ENCODE assay signal across 31 cellular contexts in the genomic region with DNA sequence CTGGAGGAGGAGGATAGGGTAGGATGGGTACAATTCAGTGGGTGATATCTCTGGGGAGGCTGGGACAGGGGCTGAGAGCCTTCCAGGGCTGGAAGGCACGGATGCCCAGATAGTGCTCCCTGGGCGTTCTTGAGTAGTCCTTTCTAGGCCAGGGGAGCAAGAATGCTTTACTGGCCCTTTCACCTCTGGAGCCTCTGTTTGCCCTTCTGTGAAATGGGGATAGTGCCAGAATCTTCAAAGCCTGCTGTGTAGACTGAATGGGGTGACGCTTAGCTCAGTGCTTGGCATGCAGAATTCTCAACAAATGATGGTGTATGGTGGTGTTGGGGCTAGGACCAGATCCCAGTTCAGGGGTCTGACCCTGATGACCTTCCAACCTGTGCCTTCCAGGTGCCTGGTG. TPM values are rescaled to one million over a fixed set of nuclear protein-coding genes. Genes with fewer than 3 reads are reported as not detected.
"Had no signal": no experiment of that assay in that cellular context is flagged by ENCODE, and none has a peak within 500 bp of the region (broad histone marks: within the 10 kb centered on the region; RNA-seq: fewer than 3 reads in every experiment).

No MANE protein-coding gene starts in this region.

- H3K4me2 ChIP-seq: KMS-11 had no signal

- H3K27ac Mint-ChIP-seq: activated CD4-positive, alpha-beta memory T cell treated with anti-CD3 and anti-CD28 coated beads, Interleukin-2, amount 10 ng/mL, durations not matched to agents 7 days and 5 days; activated CD4-positive, alpha-beta T cell treated with anti-CD3 and anti-CD28 coated beads for 36 hours; activated naive CD8-positive, alpha-beta T cell; T-cell had no signal

- H3K27me3 ChIP-seq: adrenal gland had no signal

- H3K36me3 ChIP-seq: adrenal gland had no signal

- DNase-seq: activated CD4-positive, alpha-beta memory T cell treated with anti-CD3 and anti-CD28 coated beads, Interleukin-2, amount 10 ng/mL, durations not matched to agents 7 days and 5 days; activated CD4-positive, alpha-beta T cell treated with anti-CD3 and anti-CD28 coated beads for 36 hours; activated CD4-positive, alpha-beta T cell treated with anti-CD3 and anti-CD28 coated beads, Interleukin-2, amount 50 U/mL, for 1 hour; activated CD8-positive, alpha-beta memory T cell treated with anti-CD3 and anti-CD28 coated beads, Interleukin-2, amount 50 U/mL, for 48 hours; activated effector memory CD4-positive, alpha-beta T cell treated with anti-CD3 and anti-CD28 coated beads, Interleukin-2, amount 50 U/mL, for 16 hours; activated naive CD4-positive, alpha-beta T cell treated with Interleukin-2 at 50 U/mL for 16 hours; activated T-cell treated with anti-CD3 and anti-CD28 coated beads, Interleukin-2, amount 50 U/mL, for 24 hours; adrenal gland; anterior cingulate cortex; central memory CD4-positive, alpha-beta T cell; MV-4-11; NCI-H1092 treated with DMSO at 0.1 percent for 48 hours; NCI-H1417 treated with DMSO at 0.1 percent for 48 hours; NCI-H1694; NCI-H2029; NCI-H345; NCI-H510A; NCI-H69; NK-92 treated with Interleukin-12 subunit alpha and Interleukin-12 subunit beta, amount 100 ng/mL, for 24 hours; OCI-M1; RPMI8226; T-cell; WERI-Rb-1 had no signal

- H3K4me1 ChIP-seq: adrenal gland had no signal

- H3K4me3 ChIP-seq: adrenal gland, SK-N-MC had no signal

- ATAC-seq: activated CD4-positive, alpha-beta T cell treated with anti-CD3 and anti-CD28 coated beads for 36 hours; Panc1; Right ventricle myocardium inferior; T-cell had no signal

- H3K9ac ChIP-seq: KMS-11 had no signal

- H3K27ac ChIP-seq: adrenal gland, KMS-11, SK-N-MC, WERI-Rb-1 had no signal

- H3K9me3 ChIP-seq: adrenal gland had no signal

- H3K4me3 Mint-ChIP-seq: activated CD4-positive, alpha-beta memory T cell treated with anti-CD3 and anti-CD28 coated beads, Interleukin-2, amount 10 ng/mL, durations not matched to agents 7 days and 5 days; activated CD4-positive, alpha-beta T cell treated with anti-CD3 and anti-CD28 coated beads for 36 hours; activated naive CD8-positive, alpha-beta T cell; activated T-cell treated with anti-CD3 and anti-CD28 coated beads, Interleukin-2, amount 50 U/mL, for 24 hours; T-cell had no signal

RNA-seq across cellular contexts. Expression of gene SEC14L3, which starts 38.6 kb away (rescaled TPM):
- total RNA-seq: activated CD4-positive, alpha-beta T cell treated with anti-CD3 and anti-CD28 coated beads for 36 hours; chondrocyte; MCF 10A; Right ventricle myocardium inferior; T-cell; T-helper 2 cell treated with Interferon-gamma antibody and Interleukin-4, amounts not matched to agents 100 ng/mL and 5 ng/mL, for 36 hours had no signal
- polyA plus RNA-seq: adrenal gland had no signal
